In the genomic region with DNA sequence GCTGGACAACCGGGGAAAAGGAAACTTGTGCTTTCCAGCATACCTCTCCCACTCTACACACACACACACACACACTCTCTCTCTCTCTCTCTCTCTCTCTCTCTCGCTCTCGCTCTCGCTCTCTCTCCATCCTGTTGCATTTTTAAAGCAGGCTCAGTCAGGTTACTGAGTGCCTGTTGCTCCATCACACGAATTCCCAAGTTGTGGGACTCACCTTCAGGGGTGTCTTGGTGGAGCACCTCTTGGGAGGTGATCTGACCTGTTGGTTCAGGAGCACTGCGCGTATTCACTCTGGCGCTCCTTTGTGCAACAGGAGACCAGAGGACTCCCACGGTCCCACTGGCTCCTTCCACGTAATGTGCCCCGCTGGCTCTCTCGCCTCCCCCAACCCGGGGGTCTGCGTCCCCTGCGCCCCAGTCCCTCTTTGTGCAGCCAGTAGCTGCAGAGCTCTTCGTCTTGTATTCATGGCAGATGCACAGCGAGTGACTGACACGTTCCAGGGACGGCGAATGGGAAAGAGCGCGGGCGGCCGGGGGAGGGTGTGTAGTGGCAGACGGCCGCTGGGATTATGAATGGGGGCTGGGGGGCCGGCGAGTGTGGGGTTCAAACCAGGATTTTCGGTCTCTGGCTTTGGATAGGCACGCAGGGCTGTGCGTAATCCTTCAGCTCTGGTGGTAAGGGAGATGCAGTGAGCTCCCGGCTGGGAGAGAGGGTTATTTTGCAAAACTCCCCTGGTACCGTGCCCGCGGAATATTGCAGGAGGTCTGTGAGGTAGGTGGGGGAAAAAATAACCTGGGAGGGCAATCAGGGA, we compare ENCODE assay signal across 9 cellular contexts. TPM values are rescaled to one million over a fixed set of nuclear protein-coding genes. Genes with fewer than 3 reads are reported as not detected.
DNase-seq lines count a peak whose midpoint lies in the region; ATAC-seq and TF ChIP-seq lines count a peak whose summit lies in the region.
"Had no signal": no experiment of that assay in that cellular context is flagged by ENCODE, and none has a peak within 500 bp of the region (broad histone marks: within the 10 kb centered on the region; RNA-seq: fewer than 3 reads in every experiment).

No MANE protein-coding gene starts in this region.

- H3K4me1 ChIP-seq in ES-I3 (ENCODE audit: insufficient read depth, low read length) (no peaks in the 10 kb centered on the region), SK-N-SH (ENCODE audit: control insufficient read depth in 1 of 2, insufficient read depth in 2 of 2, low read depth in 1 of 2, low read length in 1 of 2) (peaks cover 0 to 14% of the 10 kb centered on the region in 2 experiments; a peak in 1 of 4 replicates), heart right ventricle (peaks cover 0 to 14% (median 0%) of the 10 kb centered on the region in 9 donors), uterus (peaks cover 0 to 4% of the 10 kb centered on the region in 2 donors)
- H3K4me1 ChIP-seq: SJSA1 had no signal

- 33% methylated on average over 28 of the region's 35 CpGs for WGBS in SK-N-SH (ENCODE audit: low lambda C conversion rate)
- WGBS in heart right ventricle, 2 donors = 5 to 6% methylated on average over 35 of the region's 35 CpGs

- H4K20me1 ChIP-seq in SK-N-SH (ENCODE audit: insufficient read depth) = no peaks in the 10 kb centered on the region

- peak overlapping the region; percentile 46; the same call in 1 of the 2 replicates for H2AFZ ChIP-seq in SK-N-SH (ENCODE audit: low read depth)

- DNase-seq in SK-N-SH (peak; percentile 57), heart right ventricle (peak in 1 of 2 donors; percentile 14), posterior cingulate gyrus (peak in 8 of 10 donors; percentile 16 to 88 (median 43)), 8988T (no peak), NCI-H2029 treated with DMSO at 0.1 percent for 48 hours (lab: John Stamatoyannopoulos, UW) (no peak), uterus (no peak)

- intact Hi-C loops in heart right ventricle (cut with DNase I) = no loop called here
- intact Hi-C loops in posterior cingulate gyrus (cut with DNase I) = no loop called here
- intact Hi-C loops in uterus (cut with DNase I; ENCODE audit: low total_unique reads) = no loop called here

- no peak for TF ChIP-seq CTCF in SK-N-SH (IDR thresholded peaks at IDR 0.05)
- no peak for TF ChIP-seq CTCF in heart right ventricle (IDR thresholded peaks at IDR 0.05)
- TF ChIP-seq CTCF in uterus (IDR thresholded peaks at IDR 0.05) = no peak

- ATAC-seq in heart right ventricle (no peak), GM18520 (IDR thresholded peaks at IDR 0.05; ENCODE audit: unreplicated experiment) (no peak)

- H3K9me3 ChIP-seq in ES-I3 (ENCODE audit: control insufficient read depth, insufficient read depth, low read length) (no peaks in the 10 kb centered on the region; the same call in 1 of the 2 replicates), SK-N-SH (peaks cover 8% of the 10 kb centered on the region; the same call in 1 of the 2 replicates), heart right ventricle (peaks cover 0 to 28% (median 13%) of the 10 kb centered on the region in 11 donors), uterus (no peaks in the 10 kb centered on the region)
- H3K9me3 ChIP-seq: SJSA1 had no signal

- POLR2A ChIA-PET in SK-N-SH (lab: Yijun Ruan, JAX) = no interaction called here

- H3K27ac ChIP-seq in SK-N-SH (ENCODE audit: low read depth in 2 of 2, low read length in 1 of 2) (no peak overlapping the region), heart right ventricle (no peak overlapping the region), uterus (no peak overlapping the region)
- H3K27ac ChIP-seq: SJSA1 had no signal

- peak overlapping the region; percentile 51 to 70 for H3K4me3 ChIP-seq in SK-N-SH (ENCODE audit: low read depth in 2 of 2, low read length in 1 of 2)
- H3K4me3 ChIP-seq in heart right ventricle = peak overlapping the region in 7 of 10 donors; percentile 7 to 51 (median 31)
- H3K4me3 ChIP-seq in uterus = no peak overlapping the region

- H3K27me3 ChIP-seq in SK-N-SH (ENCODE audit: insufficient read depth) (no peaks in the 10 kb centered on the region), heart right ventricle (peaks cover 0 to 53% (median 43%) of the 10 kb centered on the region in 7 donors), uterus (peaks cover 0 to 6% of the 10 kb centered on the region in 2 donors)

- H3K4me2 ChIP-seq in SK-N-SH = peak overlapping the region; percentile 96

- H3K9me2 ChIP-seq in SK-N-SH = no peaks in the 10 kb centered on the region

- TF ChIP-seq EP300 in SK-N-SH (IDR thresholded peaks at IDR 0.05; ENCODE audit: borderline replicate concordance in 1 of 2, low read depth in 1 of 2, low read length in 1 of 2) = no peak

- H3F3A ChIP-seq in SK-N-SH (replicated peaks; ENCODE audit: insufficient read depth) = no peaks in the 10 kb centered on the region

- no peak for TF ChIP-seq RAD21 in SK-N-SH (IDR thresholded peaks at IDR 0.05; ENCODE audit: low read length)

- H3K36me3 ChIP-seq in ES-I3 (ENCODE audit: insufficient read depth, low read length) = no peaks in the 10 kb centered on the region
- H3K36me3 ChIP-seq in SK-N-SH (replicated peaks in 1 of 2; ENCODE audit: control insufficient read depth in 1 of 2, insufficient read depth in 2 of 2, low read length in 1 of 2) = no peaks in the 10 kb centered on the region
- no peaks in the 10 kb centered on the region for H3K36me3 ChIP-seq in heart right ventricle
- no peaks in the 10 kb centered on the region for H3K36me3 ChIP-seq in uterus
- H3K36me3 ChIP-seq: SJSA1 had no signal

- CTCF ChIA-PET in SK-N-SH (lab: Yijun Ruan, JAX) = interaction anchor here (1.1 to 1.8 kb wide), 2 partner anchors 10 to 104 kb away, joined by 4 to 5 read pairs; no protein-coding TSS in a partner anchor

- H3K9ac ChIP-seq in ES-I3 (ENCODE audit: low read depth, low read length) (peak overlapping the region; percentile 68; the same call in 1 of the 2 replicates), SK-N-SH (no peak overlapping the region)

- no peak for TF ChIP-seq POLR2A in uterus (IDR thresholded peaks at IDR 0.05)

- no peaks in the 10 kb centered on the region for H3K79me2 ChIP-seq in SK-N-SH (ENCODE audit: insufficient read depth)

TF ChIP-seq in SK-N-SH, 30 proteins besides CTCF, POLR2A, EP300 and RAD21 (continues in another document):
- TF ChIP-seq TEAD4 (IDR thresholded peaks at IDR 0.05; ENCODE audit: borderline replicate concordance, insufficient read depth) (no peak), RXRA (IDR thresholded peaks at IDR 0.05; ENCODE audit: borderline replicate concordance, low read depth) (no peak), SMC3 (IDR thresholded peaks at IDR 0.05; ENCODE audit: low read depth, low read length) (no peak), POLR2AphosphoS5 (IDR thresholded peaks at IDR 0.05; ENCODE audit: low read depth, low read length) (no peak), CHD2 (IDR thresholded peaks at IDR 0.05; ENCODE audit: low read length, partially characterized antibody) (no peak), MXI1 (IDR thresholded peaks at IDR 0.05; ENCODE audit: low read depth, low read length) (no peak), YY1 (IDR thresholded peaks at IDR 0.05; ENCODE audit: low read depth) (no peak), ELF1 (IDR thresholded peaks at IDR 0.05) (no peak), SIN3A (IDR thresholded peaks at IDR 0.05; ENCODE audit: borderline replicate concordance, low read depth, low read length) (no peak), FOSL2 (IDR thresholded peaks at IDR 0.05; ENCODE audit: borderline replicate concordance, low read depth) (no peak)
- TF ChIP-seq, protein P1, sequence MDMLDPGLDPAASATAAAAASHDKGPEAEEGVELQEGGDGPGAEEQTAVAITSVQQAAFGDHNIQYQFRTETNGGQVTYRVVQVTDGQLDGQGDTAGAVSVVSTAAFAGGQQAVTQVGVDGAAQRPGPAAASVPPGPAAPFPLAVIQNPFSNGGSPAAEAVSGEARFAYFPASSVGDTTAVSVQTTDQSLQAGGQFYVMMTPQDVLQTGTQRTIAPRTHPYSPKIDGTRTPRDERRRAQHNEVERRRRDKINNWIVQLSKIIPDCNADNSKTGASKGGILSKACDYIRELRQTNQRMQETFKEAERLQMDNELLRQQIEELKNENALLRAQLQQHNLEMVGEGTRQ (IDR thresholded peaks at IDR 0.05; ENCODE audit: borderline replicate concordance, low read depth, low read length) = no peak
- TF ChIP-seq, protein P2, sequence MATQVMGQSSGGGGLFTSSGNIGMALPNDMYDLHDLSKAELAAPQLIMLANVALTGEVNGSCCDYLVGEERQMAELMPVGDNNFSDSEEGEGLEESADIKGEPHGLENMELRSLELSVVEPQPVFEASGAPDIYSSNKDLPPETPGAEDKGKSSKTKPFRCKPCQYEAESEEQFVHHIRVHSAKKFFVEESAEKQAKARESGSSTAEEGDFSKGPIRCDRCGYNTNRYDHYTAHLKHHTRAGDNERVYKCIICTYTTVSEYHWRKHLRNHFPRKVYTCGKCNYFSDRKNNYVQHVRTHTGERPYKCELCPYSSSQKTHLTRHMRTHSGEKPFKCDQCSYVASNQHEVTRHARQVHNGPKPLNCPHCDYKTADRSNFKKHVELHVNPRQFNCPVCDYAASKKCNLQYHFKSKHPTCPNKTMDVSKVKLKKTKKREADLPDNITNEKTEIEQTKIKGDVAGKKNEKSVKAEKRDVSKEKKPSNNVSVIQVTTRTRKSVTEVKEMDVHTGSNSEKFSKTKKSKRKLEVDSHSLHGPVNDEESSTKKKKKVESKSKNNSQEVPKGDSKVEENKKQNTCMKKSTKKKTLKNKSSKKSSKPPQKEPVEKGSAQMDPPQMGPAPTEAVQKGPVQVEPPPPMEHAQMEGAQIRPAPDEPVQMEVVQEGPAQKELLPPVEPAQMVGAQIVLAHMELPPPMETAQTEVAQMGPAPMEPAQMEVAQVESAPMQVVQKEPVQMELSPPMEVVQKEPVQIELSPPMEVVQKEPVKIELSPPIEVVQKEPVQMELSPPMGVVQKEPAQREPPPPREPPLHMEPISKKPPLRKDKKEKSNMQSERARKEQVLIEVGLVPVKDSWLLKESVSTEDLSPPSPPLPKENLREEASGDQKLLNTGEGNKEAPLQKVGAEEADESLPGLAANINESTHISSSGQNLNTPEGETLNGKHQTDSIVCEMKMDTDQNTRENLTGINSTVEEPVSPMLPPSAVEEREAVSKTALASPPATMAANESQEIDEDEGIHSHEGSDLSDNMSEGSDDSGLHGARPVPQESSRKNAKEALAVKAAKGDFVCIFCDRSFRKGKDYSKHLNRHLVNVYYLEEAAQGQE (IDR thresholded peaks at IDR 0.05; ENCODE audit: low read depth, low read length) = no peak

RNA-seq across cellular contexts. Expression of a gene that starts 0.6 kb away (rescaled TPM):
- polyA plus RNA-seq in SK-N-SH (2012; rRNA removed) (1.9 and 3.0 TPM in 2 replicates), heart right ventricle (10 to 100 TPM in 1 of 2 donors, 1 to 10 TPM in 1; 2.0 to 13.5 TPM)
- polyA plus RNA-seq in SK-N-SH (2012; cell fraction: cytosol; rRNA removed) = 2.2 and 2.3 TPM in 2 replicates
- 3.6 and 5.3 TPM in 2 replicates for polyA plus RNA-seq in SK-N-SH (2012; cell fraction: nucleus; rRNA removed)
- total RNA-seq in heart right ventricle (10 to 100 TPM in 7 of 10 donors, 1 to 10 TPM in 3; 6.3 to 63.2 (median 17.9) TPM), uterus (10 to 100 TPM in 3 of 4 donors, 1 to 10 TPM in 1; 6.9 to 22.9 (median 17.8) TPM)

Comparison
In these comparisons a context has a peak if more than half of its experiments do, and no peak if none do; other contexts are left out.
1. DNase-seq: peak in SK-N-SH (single experiment) and posterior cingulate gyrus (8 of 10); none in 8988T (single experiment), NCI-H2029 treated with DMSO at 0.1 percent for 48 hours (single experiment) and uterus (0 of 2).
2. H3K4me3 ChIP-seq: peak in SK-N-SH (2 of 2) and heart right ventricle (7 of 10); none in uterus (0 of 2).